11 cellular contexts compared by ENCODE assay signal in the genomic region with DNA sequence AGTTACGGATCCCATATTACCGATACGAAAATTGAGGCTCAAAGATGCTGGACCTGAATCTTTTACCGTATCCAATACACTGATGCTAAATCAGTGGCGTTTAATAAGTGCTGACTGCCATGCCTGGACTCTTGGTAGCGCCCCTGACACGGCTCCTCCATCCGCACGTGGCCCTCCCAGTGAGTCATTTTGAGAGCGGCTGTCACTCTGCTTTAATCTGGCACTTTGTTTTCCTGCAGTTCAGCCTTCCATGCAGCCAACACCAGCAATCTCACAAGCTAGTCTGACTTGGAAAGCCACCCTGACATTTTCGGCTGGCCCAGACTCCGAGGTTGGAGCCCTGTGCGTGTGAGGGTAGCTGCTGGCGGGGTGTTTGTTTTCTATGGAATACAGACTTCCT.
DNase-seq lines count a peak whose midpoint lies in the region; ATAC-seq, FAIRE-seq and TF ChIP-seq lines count a peak whose summit lies in the region.
"Had no signal": no experiment of that assay in that cellular context is flagged by ENCODE, and none has a peak within 500 bp of the region (broad histone marks: within the 10 kb centered on the region; RNA-seq: fewer than 3 reads in every experiment).

No MANE protein-coding gene starts in this region.

- FAIRE-seq in bronchial epithelial cell (lab: Jason Lieb, UNC) (peak; percentile 7), HTR-8/SVneo (lab: Jason Lieb, UNC) (no peak)

- H3K27me3 ChIP-seq in bronchial epithelial cell (ENCODE audit: control insufficient read depth, insufficient read depth, low read length) = no peaks in the 10 kb centered on the region
- no peaks in the 10 kb centered on the region for H3K27me3 ChIP-seq in skeletal muscle satellite cell (ENCODE audit: control insufficient read depth, insufficient read depth, low read length)

- no peaks in the 10 kb centered on the region for H3K36me3 ChIP-seq in bronchial epithelial cell (ENCODE audit: control insufficient read depth, insufficient read depth, low read length)
- no peaks in the 10 kb centered on the region for H3K36me3 ChIP-seq in skeletal muscle satellite cell (ENCODE audit: insufficient read depth, low read length)

- no peaks in the 10 kb centered on the region for H3K9me3 ChIP-seq in skeletal muscle satellite cell (replicated peaks; ENCODE audit: low read length)

- H3K4me2 ChIP-seq in skeletal muscle satellite cell (ENCODE audit: low read length) = peak overlapping the region; percentile 58

- H3K4me3 ChIP-seq in bronchial epithelial cell (ENCODE audit: low read depth, low read length) (no peak overlapping the region), skeletal muscle satellite cell (ENCODE audit: low read length) (no peak overlapping the region)

- H3K9ac ChIP-seq in skeletal muscle satellite cell (ENCODE audit: low read depth, low read length) = no peak overlapping the region

- peak; percentile 61 for DNase-seq in H4 (ENCODE audit: low spot score)
- no peak for DNase-seq in bronchial epithelial cell (ENCODE audit: low read depth)
- DNase-seq in left kidney (ENCODE audit: low read depth, low spot score) = peak; percentile 28
- no peak for DNase-seq in MV-4-11 (lab: John Stamatoyannopoulos, UW)
- DNase-seq in HTR-8/SVneo (ENCODE audit: insufficient read length, low spot score) = no peak
- no peak for DNase-seq in DMS79 treated with DMSO at 0.1 percent for 48 hours (lab: John Stamatoyannopoulos, UW)
- DNase-seq: activated CD4-positive, alpha-beta memory T cell treated with anti-CD3 and anti-CD28 coated beads, Interleukin-2, amount 10 ng/mL, durations not matched to agents 7 days and 5 days; immature natural killer cell; stimulated activated CD4-positive, alpha-beta T cell treated with anti-CD3 and anti-CD28 coated beads, Interleukin-1b, Interleukin-23, amount 100 ng/mL, for 48 hours had no signal

- no peak for ATAC-seq in GM18519 (IDR thresholded peaks at IDR 0.05; ENCODE audit: low FRiP score, unreplicated experiment)

- peaks cover 28% of the 10 kb centered on the region for H3K4me1 ChIP-seq in skeletal muscle satellite cell (ENCODE audit: control insufficient read depth, insufficient read depth, low read length)

- TF ChIP-seq CTCF in bronchial epithelial cell (IDR thresholded peaks at IDR 0.05; ENCODE audit: insufficient read depth, low read length, severe bottlenecking) = no peak

Comparison
In these comparisons a context has a peak if more than half of its experiments do, and no peak if none do; other contexts are left out.
1. DNase-seq: peak in H4 (single experiment) and left kidney (single experiment); none in bronchial epithelial cell (single experiment), MV-4-11 (single experiment), HTR-8/SVneo (single experiment) and DMS79 treated with DMSO at 0.1 percent for 48 hours (single experiment).